Comparison of ENCODE assay signal across 8 cellular contexts in genomic region chr3:128787256-128788253, GRCh38.
DNase-seq lines count a peak whose midpoint lies in the region; ATAC-seq, FAIRE-seq and TF ChIP-seq lines count a peak whose summit lies in the region.

No MANE protein-coding gene starts in this region.

- peaks cover 2 to 5% of the 10 kb centered on the region in 2 experiments; a peak in 3 of 5 replicates for H3K36me3 ChIP-seq in HepG2 (replicated peaks in 1 of 2; ENCODE audit: control insufficient read depth in 1 of 2, insufficient read depth in 2 of 2, low read length in 2 of 2)

- TF ChIP-seq CTCF in AG04449 (IDR thresholded peaks at IDR 0.05; ENCODE audit: insufficient read depth, low read length, missing control alignments) (peak; percentile 2), GM13976 (IDR thresholded peaks at IDR 0.05; ENCODE audit: borderline replicate concordance, control extremely low read depth, extremely low read depth, insufficient read depth, missing control alignments) (peak; percentile 12), HepG2 (CRISPR knock-in tag; IDR thresholded peaks at IDR 0.05) (no peak), osteocyte (IDR thresholded peaks at IDR 0.05) (no peak)

- peaks cover 56% of the 10 kb centered on the region for H4K20me1 ChIP-seq in HepG2 (ENCODE audit: insufficient read depth, low read length)

- H2AFZ ChIP-seq in HepG2 (ENCODE audit: low read length) = no peak overlapping the region

- H3K4me1 ChIP-seq in HepG2 (ENCODE audit: insufficient read depth, low read length) = peaks cover 24% of the 10 kb centered on the region

- no peak overlapping the region for H3K9ac ChIP-seq in HepG2 (ENCODE audit: insufficient read depth, low read depth, low read length)

- peaks cover 84% of the 10 kb centered on the region for H3K4me1 Mint-ChIP-seq in activated naive CD4-positive, alpha-beta T cell treated with anti-CD3 and anti-CD28 coated beads, Interleukin-2, amount 10 ng/mL, durations not matched to agents 7 days and 5 days
- peaks cover 56% of the 10 kb centered on the region for H3K4me1 Mint-ChIP-seq in osteocyte (ENCODE audit: unreplicated experiment)

- 95% methylated on average over 12 of the region's 12 CpGs for WGBS in HepG2 (ENCODE audit: low lambda C conversion rate)

- TF ChIP-seq POLR2A in HepG2 (IDR thresholded peaks at IDR 0.05; ENCODE audit: insufficient read depth in 1 of 2, low read depth in 2 of 2, low read length in 2 of 2) = no peak

- H3K27ac Mint-ChIP-seq in activated naive CD4-positive, alpha-beta T cell treated with anti-CD3 and anti-CD28 coated beads, Interleukin-2, amount 10 ng/mL, durations not matched to agents 7 days and 5 days = peak overlapping the region; percentile 94
- H3K27ac Mint-ChIP-seq in osteocyte (ENCODE audit: unreplicated experiment) = no peak overlapping the region

- peak; percentile 81 for ATAC-seq in HepG2
- no peak for ATAC-seq in GM18907 (IDR thresholded peaks at IDR 0.05; ENCODE audit: unreplicated experiment)

- peaks cover 92% of the 10 kb centered on the region for H3K79me2 ChIP-seq in HepG2 (ENCODE audit: insufficient read depth, low read length)

- DNase-seq in AG04449 (ENCODE audit: low read depth, low spot score) = no peak
- DNase-seq in GM13976 (ENCODE audit: low spot score) = no peak
- peak; percentile 61 for DNase-seq in NAMALWA (ENCODE audit: low spot score)
- DNase-seq in activated naive CD4-positive, alpha-beta T cell treated with anti-CD3 and anti-CD28 coated beads, Interleukin-2, amount 10 ng/mL, durations not matched to agents 7 days and 5 days = peak; percentile 54
- peak; percentile 12 for DNase-seq in HepG2 (ENCODE audit: low spot score)
- no peak for DNase-seq in osteocyte (ENCODE audit: extremely low spot score, unreplicated experiment)
- no peak for DNase-seq in NCI-H345 treated with DMSO at 0.1 percent for 48 hours (lab: John Stamatoyannopoulos, UW; ENCODE audit: unreplicated experiment)

- no peak for TF ChIP-seq RAD21 in HepG2 (CRISPR knock-in tag; IDR thresholded peaks at IDR 0.05)

- H3K9me3 Mint-ChIP-seq in activated naive CD4-positive, alpha-beta T cell treated with anti-CD3 and anti-CD28 coated beads, Interleukin-2, amount 10 ng/mL, durations not matched to agents 7 days and 5 days = no peaks in the 10 kb centered on the region
- no peaks in the 10 kb centered on the region for H3K9me3 Mint-ChIP-seq in osteocyte (ENCODE audit: unreplicated experiment)

- H3K36me3 Mint-ChIP-seq in activated naive CD4-positive, alpha-beta T cell treated with anti-CD3 and anti-CD28 coated beads, Interleukin-2, amount 10 ng/mL, durations not matched to agents 7 days and 5 days = peaks cover 16% of the 10 kb centered on the region
- H3K36me3 Mint-ChIP-seq in osteocyte (ENCODE audit: unreplicated experiment) = peaks cover 5% of the 10 kb centered on the region

- CTCF ChIA-PET in AG04449 (lab: Yijun Ruan, JAX) (interaction anchor here (0.8 to 3.9 kb wide), 9 partner anchors 8 to 107 kb away, joined by 3 to 21 read pairs (median 3); no protein-coding TSS in a partner anchor), HepG2 (lab: Yijun Ruan, JAX; ENCODE audit: low intra/inter-chr PET ratio, low total read pairs) (no interaction called here)
- CTCF ChIA-PET in activated naive CD4-positive, alpha-beta T cell treated with anti-CD3 and anti-CD28 coated beads, Interleukin-2, amount 10 ng/mL, durations not matched to agents 7 days and 5 days (lab: Charles Lee) = interaction anchor here (0.8 to 5.1 kb wide), 12 partner anchors 9 to 107 kb away, joined by 3 to 26 read pairs (median 4); no protein-coding TSS in a partner anchor

- no peaks in the 10 kb centered on the region for H3K27me3 ChIP-seq in HepG2 (ENCODE audit: control insufficient read depth in 1 of 2, insufficient read depth in 2 of 2, low read length in 2 of 2)

- no peak overlapping the region for H3K4me3 ChIP-seq in AG04449 (ENCODE audit: low read depth, low read length)
- H3K4me3 ChIP-seq in HepG2 (replicated peaks in 1 of 3; ENCODE audit: insufficient read depth in 1 of 3, low read depth in 2 of 3, low read length in 3 of 3) = no peak overlapping the region

- no peak overlapping the region for H3K4me2 ChIP-seq in HepG2 (ENCODE audit: low read depth, low read length)

- no peaks in the 10 kb centered on the region for H3K9me3 ChIP-seq in HepG2 (ENCODE audit: low read length)

- no peak overlapping the region for H3K27ac ChIP-seq in HepG2 (ENCODE audit: extremely low read length, insufficient read depth, low read length)

- peak; percentile 73 for FAIRE-seq in HepG2 (lab: Jason Lieb, UNC)

- no peak for TF ChIP-seq EP300 in HepG2 (IDR thresholded peaks at IDR 0.05; ENCODE audit: low read depth in 2 of 2, low read length in 2 of 2)
- TF ChIP-seq EP300 in HepG2 (CRISPR knock-in tag; IDR thresholded peaks at IDR 0.05; ENCODE audit: borderline replicate concordance) = no peak

- no peaks in the 10 kb centered on the region for H3K27me3 Mint-ChIP-seq in activated naive CD4-positive, alpha-beta T cell treated with anti-CD3 and anti-CD28 coated beads, Interleukin-2, amount 10 ng/mL, durations not matched to agents 7 days and 5 days
- no peaks in the 10 kb centered on the region for H3K27me3 Mint-ChIP-seq in osteocyte (ENCODE audit: unreplicated experiment)

- intact Hi-C loops in HepG2 (cut with micrococcal nuclease; ENCODE audit: unreplicated experiment) = no loop called here

- in situ Hi-C loops in GM13976 (cut with MboI; ENCODE audit: low sequenced_read_pairs, unreplicated experiment) (no loop called here), HepG2 (cut with HindIII; ENCODE audit: extremely low pct_ligation_motif_present, low pct_unique_long_range_greater_than_20kb) (no loop called here)

- BruUV-seq in HepG2 (replicated peaks; lab: Mats Ljungman, UMichigan) = no TSS peak

- POLR2A ChIA-PET in AG04449 (lab: Yijun Ruan, JAX) (no interaction called here), HepG2 (lab: Yijun Ruan, JAX) (interaction anchor here (0.9 kb wide), 1 partner anchor 92 kb away, joined by 3 read pairs; the partner anchor contains the start of gene ACAD9)

- H3K4me3 Mint-ChIP-seq in activated naive CD4-positive, alpha-beta T cell treated with anti-CD3 and anti-CD28 coated beads, Interleukin-2, amount 10 ng/mL, durations not matched to agents 7 days and 5 days = peak overlapping the region; percentile 67
- no peak overlapping the region for H3K4me3 Mint-ChIP-seq in osteocyte (ENCODE audit: unreplicated experiment)

TF ChIP-seq in HepG2, 621 proteins besides CTCF, POLR2A, EP300 and RAD21:
- TF ChIP-seq FOSL2 (CRISPR knock-in tag; IDR thresholded peaks at IDR 0.05) (peak; percentile 54), NFRKB (IDR thresholded peaks at IDR 0.05) (no peak), RBM22 (optimal IDR thresholded peaks at IDR 0.05; ENCODE audit: low read length) (peak; percentile 28), ZNF768 (CRISPR knock-in tag; IDR thresholded peaks at IDR 0.05) (no peak), MED13 (CRISPR knock-in tag; IDR thresholded peaks at IDR 0.05) (no peak), ZFP41 (CRISPR knock-in tag; IDR thresholded peaks at IDR 0.05; ENCODE audit: borderline replicate concordance) (no peak), RORA (CRISPR knock-in tag; IDR thresholded peaks at IDR 0.05) (no peak), RFX5 (IDR thresholded peaks at IDR 0.05; ENCODE audit: low read depth, low read length) (no peak), HCFC1 (IDR thresholded peaks at IDR 0.05; ENCODE audit: low read depth, low read length) (no peak), ARNT2 (CRISPR knock-in tag; IDR thresholded peaks at IDR 0.05; ENCODE audit: low read depth) (no peak)
TF ChIP-seq in HepG2: peak in this region for 2.

Comparison
In these comparisons a context has a peak if more than half of its experiments do, and no peak if none do; other contexts are left out.
1. DNase-seq: peak in NAMALWA (single experiment), activated naive CD4-positive, alpha-beta T cell treated with anti-CD3 and anti-CD28 coated beads, Interleukin-2, amount 10 ng/mL, durations not matched to agents 7 days and 5 days (single experiment) and HepG2 (single experiment); none in AG04449 (single experiment), GM13976 (single experiment), osteocyte (single experiment) and NCI-H345 treated with DMSO at 0.1 percent for 48 hours (single experiment).
2. CTCF ChIP-seq: peak in AG04449 (single experiment) and GM13976 (single experiment); none in HepG2 (single experiment) and osteocyte (single experiment).